26 cellular contexts compared by ENCODE assay signal in the genomic region with DNA sequence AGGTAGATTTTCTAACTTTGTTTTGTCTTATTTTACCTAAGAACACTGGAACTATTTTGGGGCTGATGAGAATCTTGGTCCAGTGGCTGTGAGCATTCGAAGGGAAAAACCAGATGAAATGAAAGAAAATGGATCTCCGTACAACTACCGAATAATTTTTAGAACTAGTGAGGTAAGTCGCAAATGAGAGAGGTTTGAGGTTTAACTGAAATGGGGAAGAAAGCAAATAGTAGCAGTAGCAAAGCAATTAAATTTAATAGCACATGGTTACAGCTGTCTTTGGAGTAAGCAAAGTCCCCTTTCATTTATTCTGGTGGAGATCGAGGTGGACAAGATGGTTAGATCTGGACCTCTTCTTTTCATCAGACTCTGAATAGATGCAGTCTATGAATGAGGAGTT.
DNase-seq lines count a peak whose midpoint lies in the region; ATAC-seq and TF ChIP-seq lines count a peak whose summit lies in the region.
"Had no signal": no experiment of that assay in that cellular context is flagged by ENCODE, and none has a peak within 500 bp of the region (broad histone marks: within the 10 kb centered on the region; RNA-seq: fewer than 3 reads in every experiment).

No MANE protein-coding gene starts in this region.

- H3K36me3 ChIP-seq in IMR-90 (ENCODE audit: control insufficient read depth, insufficient read depth, low read length) (peaks cover 4% of the 10 kb centered on the region), upper lobe of right lung (no peaks in the 10 kb centered on the region)
- H3K36me3 ChIP-seq: HAP-1 had no signal

- CTCF ChIA-PET in IMR-90 (lab: Yijun Ruan, JAX), result no interaction called here
- CTCF ChIA-PET in activated B cell treated with CpG ODN at 0.5 μM for 24 hours (lab: Charles Lee), result no interaction called here

- peak overlapping the region; percentile 36 for H3K27ac Mint-ChIP-seq in activated naive CD8-positive, alpha-beta T cell
- no peak overlapping the region for H3K27ac Mint-ChIP-seq in activated naive CD8-positive, alpha-beta T cell treated with anti-CD3 and anti-CD28 coated beads, Interleukin-2, amount 50 U/mL, for 24 hours
- H3K27ac Mint-ChIP-seq in activated B cell treated with CpG ODN at 0.5 μM for 24 hours, result peak overlapping the region; percentile 35
- H3K27ac Mint-ChIP-seq: T-cell had no signal

- H3K14ac ChIP-seq in IMR-90 (replicated peaks; ENCODE audit: low read depth, low read length), result no peak overlapping the region

- H3K27me3 Mint-ChIP-seq in activated naive CD8-positive, alpha-beta T cell, result no peaks in the 10 kb centered on the region
- H3K27me3 Mint-ChIP-seq in activated naive CD8-positive, alpha-beta T cell treated with anti-CD3 and anti-CD28 coated beads, Interleukin-2, amount 50 U/mL, for 24 hours, result no peaks in the 10 kb centered on the region
- no peaks in the 10 kb centered on the region for H3K27me3 Mint-ChIP-seq in activated B cell treated with CpG ODN at 0.5 μM for 24 hours
- H3K27me3 Mint-ChIP-seq: CD8-positive, alpha-beta memory T cell; IgD-negative memory B cell; T-cell had no signal

- TF ChIP-seq CTCF in IMR-90 (conservative IDR thresholded peaks at IDR 0.05; ENCODE audit: low read depth, low read length) (no peak), activated B cell treated with CpG ODN at 0.5 μM for 24 hours (IDR thresholded peaks at IDR 0.05) (no peak), upper lobe of right lung (IDR thresholded peaks at IDR 0.05) (no peak)

- no peak overlapping the region for H2BK20ac ChIP-seq in IMR-90 (ENCODE audit: low read depth, low read length)

- no peak overlapping the region for H3K4me2 ChIP-seq in IMR-90 (ENCODE audit: low read depth, low read length)
- H3K4me2 ChIP-seq: GM23338 had no signal

- no peak overlapping the region for H2BK5ac ChIP-seq in IMR-90 (ENCODE audit: low read depth, low read length, poor library complexity, severe bottlenecking)

- H3K9ac ChIP-seq in IMR-90 (ENCODE audit: low read depth, low read length), result no peak overlapping the region

- no peak overlapping the region for H3K56ac ChIP-seq in IMR-90 (ENCODE audit: extremely low read depth, insufficient read depth, low read length)

- TF ChIP-seq POLR2A in IMR-90 (IDR thresholded peaks at IDR 0.05; ENCODE audit: low read depth, low read length), result no peak

- H3K27ac ChIP-seq in IMR-90 (ENCODE audit: insufficient read depth, low read length) (no peak overlapping the region), upper lobe of right lung (no peak overlapping the region)
- H3K27ac ChIP-seq: C4-2B, RWPE1 had no signal

- H3K18ac ChIP-seq in IMR-90 (ENCODE audit: low read depth, low read length), result no peak overlapping the region

- H3K4me1 ChIP-seq in IMR-90 (ENCODE audit: control insufficient read depth, insufficient read depth, low read length) (peaks cover 5% of the 10 kb centered on the region; the same call in 1 of the 2 replicates), upper lobe of right lung (no peaks in the 10 kb centered on the region)
- H3K4me1 ChIP-seq: HAP-1 had no signal

- no peak for TF ChIP-seq RAD21 in IMR-90 (IDR thresholded peaks at IDR 0.05; ENCODE audit: low read length)

- H3K79me1 ChIP-seq in IMR-90 (ENCODE audit: low read depth in 1 of 2, low read length in 2 of 2), result peaks cover 43 to 45% of the 10 kb centered on the region in 2 experiments

- H4K91ac ChIP-seq in IMR-90 (ENCODE audit: insufficient read depth, low read depth, low read length), result no peak overlapping the region

- H4K8ac ChIP-seq in IMR-90 (ENCODE audit: low read depth in 2 of 2, low read length in 2 of 2), result no peak overlapping the region

- H2BK15ac ChIP-seq in IMR-90 (ENCODE audit: low read depth, low read length), result no peak overlapping the region

- H4K5ac ChIP-seq in IMR-90 (ENCODE audit: low read depth, low read length), result no peak overlapping the region

- no peak overlapping the region for H3K4me3 Mint-ChIP-seq in activated naive CD8-positive, alpha-beta T cell
- H3K4me3 Mint-ChIP-seq in activated naive CD8-positive, alpha-beta T cell treated with anti-CD3 and anti-CD28 coated beads, Interleukin-2, amount 50 U/mL, for 24 hours, result no peak overlapping the region
- no peak overlapping the region for H3K4me3 Mint-ChIP-seq in activated B cell treated with CpG ODN at 0.5 μM for 24 hours
- H3K4me3 Mint-ChIP-seq: CD8-positive, alpha-beta memory T cell; GM23338; T-cell had no signal

- H3K36me3 Mint-ChIP-seq in activated naive CD8-positive, alpha-beta T cell, result peaks cover 39% of the 10 kb centered on the region
- peaks cover 21% of the 10 kb centered on the region for H3K36me3 Mint-ChIP-seq in activated naive CD8-positive, alpha-beta T cell treated with anti-CD3 and anti-CD28 coated beads, Interleukin-2, amount 50 U/mL, for 24 hours (ENCODE audit: low read depth)
- peaks cover 60% of the 10 kb centered on the region for H3K36me3 Mint-ChIP-seq in activated B cell treated with CpG ODN at 0.5 μM for 24 hours (ENCODE audit: low read depth)

- intact Hi-C loops in IMR-90 (cut with micrococcal nuclease) (no loop called here), activated B cell treated with CpG ODN at 0.5 μM for 24 hours (cut with micrococcal nuclease) (loop anchor here (1.0 kb wide), 1 partner anchor 63 kb away; no protein-coding TSS in a partner anchor), upper lobe of right lung (cut with DNase I) (no loop called here)

- no peaks in the 10 kb centered on the region for H3K9me3 ChIP-seq in IMR-90 (ENCODE audit: control insufficient read depth, insufficient read depth, low read length)
- H3K9me3 ChIP-seq in upper lobe of right lung, result no peaks in the 10 kb centered on the region
- H3K9me3 ChIP-seq: HAP-1 had no signal

- BruUV-seq in IMR-90 (replicated peaks; lab: Mats Ljungman, UMichigan), result no TSS peak

- ATAC-seq in activated naive CD8-positive, alpha-beta T cell treated with anti-CD3 and anti-CD28 coated beads, Interleukin-2, amount 50 U/mL, for 24 hours, result no peak
- ATAC-seq in IMR-90 (ENCODE audit: low read depth), result no peak
- no peak for ATAC-seq in activated B cell treated with CpG ODN at 0.5 μM for 24 hours (ENCODE audit: low read depth)
- ATAC-seq in HG02981 (IDR thresholded peaks at IDR 0.05; ENCODE audit: unreplicated experiment), result no peak
- no peak for ATAC-seq in upper lobe of right lung
- ATAC-seq: SK-N-SH treated with all-trans-retinoic acid at 6 μM for 48 hours, T-cell had no signal

- H3K9me1 ChIP-seq in IMR-90 (ENCODE audit: insufficient read depth, low read length), result peaks cover 20% of the 10 kb centered on the region

- 100% methylated on average over 1 of the region's 5 CpGs; no CpG with 5 or more reads in 1 of the 2 experiments for WGBS in IMR-90 (ENCODE audit: extremely low coverage in 2 of 2, insufficient read length in 1 of 2), 2 experiments

- H2AK5ac ChIP-seq in IMR-90 (ENCODE audit: low read depth, low read length), result no peak overlapping the region

- H2AK9ac ChIP-seq in IMR-90 (replicated peaks; ENCODE audit: low read depth, low read length, poor library complexity), result no peak overlapping the region

- no peak overlapping the region for H2BK120ac ChIP-seq in IMR-90 (ENCODE audit: low read depth, low read length)

- DNase-seq in activated naive CD8-positive, alpha-beta T cell treated with anti-CD3 and anti-CD28 coated beads, Interleukin-2, amount 50 U/mL, for 24 hours, result no peak
- DNase-seq in IMR-90 (no peak), activated B cell treated with CpG ODN at 0.5 μM for 24 hours (no peak), hypothalamus (lab: John Stamatoyannopoulos, UW) (no peak), upper lobe of right lung (no peak)
- DNase-seq: AML-193; Calu3; CD8-positive, alpha-beta memory T cell; DMS153; Kasumi-1; MM.1S; NCI-H1048; NCI-H1417 treated with DMSO at 0.1 percent for 48 hours; NCI-H187; NCI-H446; NCI-H526 treated with DMSO at 0.1 percent for 48 hours; SHP77 treated with DMSO at 0.1 percent for 48 hours; T-cell had no signal

- dilution Hi-C loops in IMR-90 (cut with HindIII; ENCODE audit: low sequenced_read_pairs, unreplicated experiment), result no loop called here

- H2AFZ ChIP-seq in IMR-90 (replicated peaks; ENCODE audit: low read length, poor library complexity), result no peak overlapping the region
- H2AFZ ChIP-seq: GM23338 had no signal

- no peaks in the 10 kb centered on the region for H3K27me3 ChIP-seq in IMR-90 (ENCODE audit: control insufficient read depth, insufficient read depth, low read length)
- no peaks in the 10 kb centered on the region for H3K27me3 ChIP-seq in upper lobe of right lung

- no peak overlapping the region for H3K23ac ChIP-seq in IMR-90 (ENCODE audit: low read depth, low read length)

- H4K20me1 ChIP-seq in IMR-90 (ENCODE audit: insufficient read depth, low read length), result no peaks in the 10 kb centered on the region

- POLR2A ChIA-PET in IMR-90 (lab: Charles Lee; ENCODE audit: unreplicated experiment), result no interaction called here
- POLR2A ChIA-PET in activated B cell treated with CpG ODN at 0.5 μM for 24 hours (lab: Charles Lee), result no interaction called here

- H3K4ac ChIP-seq in IMR-90 (ENCODE audit: low read depth, low read length), result 0 out of 2 replicates have a peak overlapping the region, but pooled peaks have one; percentile 9

- peaks cover 15% of the 10 kb centered on the region for H3K4me1 Mint-ChIP-seq in activated naive CD8-positive, alpha-beta T cell (ENCODE audit: low read depth)
- H3K4me1 Mint-ChIP-seq in activated naive CD8-positive, alpha-beta T cell treated with anti-CD3 and anti-CD28 coated beads, Interleukin-2, amount 50 U/mL, for 24 hours, result peaks cover 7% of the 10 kb centered on the region
- peaks cover 50% of the 10 kb centered on the region for H3K4me1 Mint-ChIP-seq in activated B cell treated with CpG ODN at 0.5 μM for 24 hours

- H3K4me3 ChIP-seq in IMR-90 (ENCODE audit: insufficient read depth, low read depth, low read length) (no peak overlapping the region), upper lobe of right lung (no peak overlapping the region)
- H3K4me3 ChIP-seq: GM23338, HAP-1 had no signal

- in situ Hi-C loops in IMR-90 (cut with MboI; ENCODE audit: low sequenced_read_pairs), result no loop called here

- H3K9me3 Mint-ChIP-seq in activated naive CD8-positive, alpha-beta T cell (ENCODE audit: low read depth), result no peaks in the 10 kb centered on the region
- H3K9me3 Mint-ChIP-seq in activated naive CD8-positive, alpha-beta T cell treated with anti-CD3 and anti-CD28 coated beads, Interleukin-2, amount 50 U/mL, for 24 hours, result no peaks in the 10 kb centered on the region
- no peaks in the 10 kb centered on the region for H3K9me3 Mint-ChIP-seq in activated B cell treated with CpG ODN at 0.5 μM for 24 hours
- H3K9me3 Mint-ChIP-seq: CD8-positive, alpha-beta memory T cell; GM23338; T-cell had no signal

TF ChIP-seq in IMR-90, 13 proteins besides CTCF, POLR2A, EP300 and RAD21 (continues in another document):
- TF ChIP-seq SMC3 (IDR thresholded peaks at IDR 0.05; ENCODE audit: low read depth, low read length), result no peak
- no peak for TF ChIP-seq MAFK (IDR thresholded peaks at IDR 0.05; ENCODE audit: low read depth, low read length)
- TF ChIP-seq CEBPB (IDR thresholded peaks at IDR 0.05; ENCODE audit: low read depth, low read length), result no peak
- no peak for TF ChIP-seq NFE2L2 (IDR thresholded peaks at IDR 0.05; ENCODE audit: low read depth, low read length)
- no peak for TF ChIP-seq CHD1 (IDR thresholded peaks at IDR 0.05; ENCODE audit: low read depth, low read length)
- no peak for TF ChIP-seq RCOR1 (IDR thresholded peaks at IDR 0.05; ENCODE audit: insufficient replicate concordance, low read length)
- no peak for TF ChIP-seq MAZ (IDR thresholded peaks at IDR 0.05; ENCODE audit: borderline replicate concordance, low read depth, low read length)
